11 cellular contexts compared by ENCODE assay signal in genomic region chr1:156492013-156492590, GRCh38. TPM values are rescaled to one million over a fixed set of nuclear protein-coding genes. Genes with fewer than 3 reads are reported as not detected.
DNase-seq lines count a peak whose midpoint lies in the region; ATAC-seq and TF ChIP-seq lines count a peak whose summit lies in the region.
"Had no signal": no experiment of that assay in that cellular context is flagged by ENCODE, and none has a peak within 500 bp of the region (broad histone marks: within the 10 kb centered on the region; RNA-seq: fewer than 3 reads in every experiment).

No MANE protein-coding gene starts in this region.

- TF ChIP-seq POLR2A in suprapubic skin (IDR thresholded peaks at IDR 0.05) = no peak

- ATAC-seq in activated CD4-positive, alpha-beta T cell treated with anti-CD3 and anti-CD28 coated beads for 36 hours = no peak
- ATAC-seq in WTC11 (no peak), right cardiac atrium (no peak)

- no peaks in the 10 kb centered on the region for H3K27me3 Mint-ChIP-seq in activated CD4-positive, alpha-beta T cell treated with anti-CD3 and anti-CD28 coated beads for 36 hours
- no peaks in the 10 kb centered on the region for H3K27me3 Mint-ChIP-seq in WTC11 (ENCODE audit: low read depth)

- peak overlapping the region; percentile 51 for H3K27ac Mint-ChIP-seq in activated CD4-positive, alpha-beta T cell treated with anti-CD3 and anti-CD28 coated beads for 36 hours
- 0 out of 2 replicates have a peak overlapping the region, but pooled peaks have one; percentile 2 for H3K27ac Mint-ChIP-seq in WTC11

- no peak for DNase-seq in activated CD4-positive, alpha-beta T cell treated with anti-CD3 and anti-CD28 coated beads for 36 hours
- DNase-seq in activated CD4-positive, alpha-beta T cell treated with anti-CD3 and anti-CD28 coated beads, Interleukin-2, amount 50 U/mL, for 4 hours = no peak
- no peak for DNase-seq in WTC11 (ENCODE audit: low spot score)
- DNase-seq in right cardiac atrium = peak in 2 of 3 donors; percentile 14 to 60
- peak in 1 of 49 donors; percentile 35 for DNase-seq in substantia nigra (lab: John Stamatoyannopoulos, UW)
- DNase-seq in NCI-H1048 (lab: John Stamatoyannopoulos, UW) = no peak
- no peak for DNase-seq in suprapubic skin (ENCODE audit: low spot score in 2 of 2)
- DNase-seq in effector CD8-positive, alpha-beta T cell (lab: John Stamatoyannopoulos, UW) = no peak
- DNase-seq: activated CD4-positive, alpha-beta T cell treated with anti-CD3 and anti-CD28 coated beads, Interleukin-2, amount 50 U/mL, for 1 hour; NCI-H1105; small intestine had no signal

- POLR2A ChIA-PET in activated CD4-positive, alpha-beta T cell treated with anti-CD3 and anti-CD28 coated beads for 36 hours (lab: Charles Lee) = interaction anchor here (4.9 kb wide), 1 partner anchor 9 kb away, joined by 27 read pairs; the partner anchor contains the start of gene MEF2D
- POLR2A ChIA-PET in WTC11 (lab: Charles Lee) = interaction anchor here (1.2 to 3.2 kb wide), 3 partner anchors 9 to 35 kb away, joined by 3 to 29 read pairs (median 4); partner anchors contain the start of gene MEF2D

- H3K4me3 Mint-ChIP-seq in activated CD4-positive, alpha-beta T cell treated with anti-CD3 and anti-CD28 coated beads for 36 hours = no peak overlapping the region
- H3K4me3 Mint-ChIP-seq in WTC11 = no peak overlapping the region

- H3K27ac ChIP-seq in right cardiac atrium (ENCODE audit: low read length) (peak overlapping the region; percentile 96), substantia nigra (ENCODE audit: low read depth, low read length, poor library complexity, severe bottlenecking) (peak overlapping the region; percentile 89), suprapubic skin (no peak overlapping the region)

- H3K36me3 Mint-ChIP-seq in activated CD4-positive, alpha-beta T cell treated with anti-CD3 and anti-CD28 coated beads for 36 hours (ENCODE audit: low read depth) = peaks cover 12% of the 10 kb centered on the region
- H3K36me3 Mint-ChIP-seq in WTC11 = no peaks in the 10 kb centered on the region

- H3K4me3 ChIP-seq in right cardiac atrium (ENCODE audit: low read length) = no peak overlapping the region
- no peak overlapping the region for H3K4me3 ChIP-seq in suprapubic skin

- H3K27me3 ChIP-seq in right cardiac atrium (ENCODE audit: control insufficient read depth, insufficient read depth) (no peaks in the 10 kb centered on the region), suprapubic skin (no peaks in the 10 kb centered on the region)

- peaks cover 98% of the 10 kb centered on the region for H3K4me1 Mint-ChIP-seq in activated CD4-positive, alpha-beta T cell treated with anti-CD3 and anti-CD28 coated beads for 36 hours
- H3K4me1 Mint-ChIP-seq in WTC11 = peaks cover 86% of the 10 kb centered on the region

- 48% methylated on average over 6 of the region's 6 CpGs for WGBS in right cardiac atrium
- 77% methylated on average over 6 of the region's 6 CpGs for WGBS in suprapubic skin

- intact Hi-C loops in activated CD4-positive, alpha-beta T cell treated with anti-CD3 and anti-CD28 coated beads for 36 hours (cut with DNase I, micrococcal nuclease) = no loop called here
- intact Hi-C loops in right cardiac atrium (cut with DNase I) = no loop called here

- no peaks in the 10 kb centered on the region for H3K9me3 Mint-ChIP-seq in activated CD4-positive, alpha-beta T cell treated with anti-CD3 and anti-CD28 coated beads for 36 hours (ENCODE audit: low read depth)
- H3K9me3 Mint-ChIP-seq in WTC11 = no peaks in the 10 kb centered on the region

- CTCF ChIA-PET in activated CD4-positive, alpha-beta T cell treated with anti-CD3 and anti-CD28 coated beads for 36 hours (lab: Charles Lee) = interaction anchor here (0.6 to 10.0 kb wide), 6 partner anchors 10 to 35 kb away, joined by 3 to 63 read pairs (median 5); partner anchors contain the start of gene MEF2D
- CTCF ChIA-PET in WTC11 (lab: Charles Lee) = interaction anchor here (0.8 to 6.0 kb wide), 4 partner anchors 11 to 46 kb away, joined by 4 to 145 read pairs (median 49); partner anchors contain the start of gene MEF2D

- no peak for TF ChIP-seq CTCF in WTC11 (IDR thresholded peaks at IDR 0.05)
- TF ChIP-seq CTCF in suprapubic skin (IDR thresholded peaks at IDR 0.05) = no peak

- TF ChIP-seq EP300 in suprapubic skin (IDR thresholded peaks at IDR 0.05) = no peak

- H3K4me1 ChIP-seq in right cardiac atrium (ENCODE audit: control insufficient read depth, insufficient read depth, low read length) = peaks cover 83% of the 10 kb centered on the region
- H3K4me1 ChIP-seq in suprapubic skin = peaks cover 94% of the 10 kb centered on the region

- H3K9me3 ChIP-seq in right cardiac atrium (ENCODE audit: control insufficient read depth, low read length) (no peaks in the 10 kb centered on the region), suprapubic skin (no peaks in the 10 kb centered on the region)

- peaks cover 6% of the 10 kb centered on the region for H3K36me3 ChIP-seq in suprapubic skin

TF ChIP-seq in WTC11, 78 proteins besides CTCF, POLR2A, EP300 and RAD21:
- TF ChIP-seq FOXP1 (CRISPR knock-in tag; IDR thresholded peaks at IDR 0.05; ENCODE audit: borderline replicate concordance) (no peak), ATF1 (CRISPR knock-in tag; IDR thresholded peaks at IDR 0.05) (no peak), PRRX2 (CRISPR knock-in tag; IDR thresholded peaks at IDR 0.05) (no peak), NR3C1 (CRISPR knock-in tag; conservative IDR thresholded peaks at IDR 0.05; ENCODE audit: low read depth) (no peak), ZNF416 (CRISPR knock-in tag; IDR thresholded peaks at IDR 0.05) (no peak), HMGA2 (CRISPR knock-in tag; IDR thresholded peaks at IDR 0.05) (no peak), TP53 (CRISPR knock-in tag; IDR thresholded peaks at IDR 0.05) (no peak)
- TF ChIP-seq, protein P1, sequence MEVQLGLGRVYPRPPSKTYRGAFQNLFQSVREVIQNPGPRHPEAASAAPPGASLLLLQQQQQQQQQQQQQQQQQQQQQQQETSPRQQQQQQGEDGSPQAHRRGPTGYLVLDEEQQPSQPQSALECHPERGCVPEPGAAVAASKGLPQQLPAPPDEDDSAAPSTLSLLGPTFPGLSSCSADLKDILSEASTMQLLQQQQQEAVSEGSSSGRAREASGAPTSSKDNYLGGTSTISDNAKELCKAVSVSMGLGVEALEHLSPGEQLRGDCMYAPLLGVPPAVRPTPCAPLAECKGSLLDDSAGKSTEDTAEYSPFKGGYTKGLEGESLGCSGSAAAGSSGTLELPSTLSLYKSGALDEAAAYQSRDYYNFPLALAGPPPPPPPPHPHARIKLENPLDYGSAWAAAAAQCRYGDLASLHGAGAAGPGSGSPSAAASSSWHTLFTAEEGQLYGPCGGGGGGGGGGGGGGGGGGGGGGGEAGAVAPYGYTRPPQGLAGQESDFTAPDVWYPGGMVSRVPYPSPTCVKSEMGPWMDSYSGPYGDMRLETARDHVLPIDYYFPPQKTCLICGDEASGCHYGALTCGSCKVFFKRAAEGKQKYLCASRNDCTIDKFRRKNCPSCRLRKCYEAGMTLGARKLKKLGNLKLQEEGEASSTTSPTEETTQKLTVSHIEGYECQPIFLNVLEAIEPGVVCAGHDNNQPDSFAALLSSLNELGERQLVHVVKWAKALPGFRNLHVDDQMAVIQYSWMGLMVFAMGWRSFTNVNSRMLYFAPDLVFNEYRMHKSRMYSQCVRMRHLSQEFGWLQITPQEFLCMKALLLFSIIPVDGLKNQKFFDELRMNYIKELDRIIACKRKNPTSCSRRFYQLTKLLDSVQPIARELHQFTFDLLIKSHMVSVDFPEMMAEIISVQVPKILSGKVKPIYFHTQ (CRISPR knock-in tag; IDR thresholded peaks at IDR 0.05) = no peak
- TF ChIP-seq, protein P2, sequence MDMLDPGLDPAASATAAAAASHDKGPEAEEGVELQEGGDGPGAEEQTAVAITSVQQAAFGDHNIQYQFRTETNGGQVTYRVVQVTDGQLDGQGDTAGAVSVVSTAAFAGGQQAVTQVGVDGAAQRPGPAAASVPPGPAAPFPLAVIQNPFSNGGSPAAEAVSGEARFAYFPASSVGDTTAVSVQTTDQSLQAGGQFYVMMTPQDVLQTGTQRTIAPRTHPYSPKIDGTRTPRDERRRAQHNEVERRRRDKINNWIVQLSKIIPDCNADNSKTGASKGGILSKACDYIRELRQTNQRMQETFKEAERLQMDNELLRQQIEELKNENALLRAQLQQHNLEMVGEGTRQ (CRISPR knock-in tag; IDR thresholded peaks at IDR 0.05) = no peak
- TF ChIP-seq, protein P3, sequence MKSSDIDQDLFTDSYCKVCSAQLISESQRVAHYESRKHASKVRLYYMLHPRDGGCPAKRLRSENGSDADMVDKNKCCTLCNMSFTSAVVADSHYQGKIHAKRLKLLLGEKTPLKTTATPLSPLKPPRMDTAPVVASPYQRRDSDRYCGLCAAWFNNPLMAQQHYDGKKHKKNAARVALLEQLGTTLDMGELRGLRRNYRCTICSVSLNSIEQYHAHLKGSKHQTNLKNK (CRISPR knock-in tag; IDR thresholded peaks at IDR 0.05) = no peak
- TF ChIP-seq, protein P4, sequence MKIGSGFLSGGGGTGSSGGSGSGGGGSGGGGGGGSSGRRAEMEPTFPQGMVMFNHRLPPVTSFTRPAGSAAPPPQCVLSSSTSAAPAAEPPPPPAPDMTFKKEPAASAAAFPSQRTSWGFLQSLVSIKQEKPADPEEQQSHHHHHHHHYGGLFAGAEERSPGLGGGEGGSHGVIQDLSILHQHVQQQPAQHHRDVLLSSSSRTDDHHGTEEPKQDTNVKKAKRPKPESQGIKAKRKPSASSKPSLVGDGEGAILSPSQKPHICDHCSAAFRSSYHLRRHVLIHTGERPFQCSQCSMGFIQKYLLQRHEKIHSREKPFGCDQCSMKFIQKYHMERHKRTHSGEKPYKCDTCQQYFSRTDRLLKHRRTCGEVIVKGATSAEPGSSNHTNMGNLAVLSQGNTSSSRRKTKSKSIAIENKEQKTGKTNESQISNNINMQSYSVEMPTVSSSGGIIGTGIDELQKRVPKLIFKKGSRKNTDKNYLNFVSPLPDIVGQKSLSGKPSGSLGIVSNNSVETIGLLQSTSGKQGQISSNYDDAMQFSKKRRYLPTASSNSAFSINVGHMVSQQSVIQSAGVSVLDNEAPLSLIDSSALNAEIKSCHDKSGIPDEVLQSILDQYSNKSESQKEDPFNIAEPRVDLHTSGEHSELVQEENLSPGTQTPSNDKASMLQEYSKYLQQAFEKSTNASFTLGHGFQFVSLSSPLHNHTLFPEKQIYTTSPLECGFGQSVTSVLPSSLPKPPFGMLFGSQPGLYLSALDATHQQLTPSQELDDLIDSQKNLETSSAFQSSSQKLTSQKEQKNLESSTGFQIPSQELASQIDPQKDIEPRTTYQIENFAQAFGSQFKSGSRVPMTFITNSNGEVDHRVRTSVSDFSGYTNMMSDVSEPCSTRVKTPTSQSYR (CRISPR knock-in tag; IDR thresholded peaks at IDR 0.05) = no peak

RNA-seq across cellular contexts. Expression of gene MEF2D, which starts 8.5 kb away (rescaled TPM):
- total RNA-seq in activated CD4-positive, alpha-beta T cell treated with anti-CD3 and anti-CD28 coated beads for 36 hours = 10 to 100 TPM; 32.1 to 33.6 TPM
- total RNA-seq in WTC11 (2021) (20.6 to 24.1 TPM (median 24.0 TPM) in 3 replicates), right cardiac atrium (10 to 100 TPM; 81.5 to 99.2 (median 89.6) TPM), suprapubic skin (10 to 100 TPM; 61.7 to 73.5 (median 67.1) TPM)
- polyA plus RNA-seq in right cardiac atrium = 53.0 TPM

Comparison
In these comparisons a context has a peak if more than half of its experiments do, and no peak if none do; other contexts are left out.
1. DNase-seq: peak in right cardiac atrium (2 of 3); none in activated CD4-positive, alpha-beta T cell treated with anti-CD3 and anti-CD28 coated beads for 36 hours (single experiment), activated CD4-positive, alpha-beta T cell treated with anti-CD3 and anti-CD28 coated beads, Interleukin-2, amount 50 U/mL, for 4 hours (0 of 2), WTC11 (single experiment), NCI-H1048 (single experiment), suprapubic skin (0 of 2) and effector CD8-positive, alpha-beta T cell (single experiment).